31 cellular contexts compared by ENCODE assay signal in genomic region chr10:111745982-111746381, GRCh38.
DNase-seq lines count a peak whose midpoint lies in the region; ATAC-seq, FAIRE-seq and TF ChIP-seq lines count a peak whose summit lies in the region.
"Had no signal": no experiment of that assay in that cellular context is flagged by ENCODE, and none has a peak within 500 bp of the region (broad histone marks: within the 10 kb centered on the region; RNA-seq: fewer than 3 reads in every experiment).

No MANE protein-coding gene starts in this region.

- TF ChIP-seq CTCF in HepG2 (CRISPR knock-in tag; IDR thresholded peaks at IDR 0.05), result no peak
- no peak for TF ChIP-seq CTCF in right lobe of liver (IDR thresholded peaks at IDR 0.05)
- no peak for TF ChIP-seq CTCF in neural cell (IDR thresholded peaks at IDR 0.05; ENCODE audit: poor library complexity, severe bottlenecking)

- H3K27ac ChIP-seq in HepG2 (ENCODE audit: extremely low read length, insufficient read depth, low read length) (no peak overlapping the region), right lobe of liver (no peak overlapping the region), neural cell (ENCODE audit: low read length) (peak overlapping the region; percentile 17), caudate nucleus (ENCODE audit: low read depth, low read length) (no peak overlapping the region)
- H3K27ac ChIP-seq: 22Rv1; A549; BLaER1; BLaER1 treated with 17β-estradiol and CSF1 and Interleukin-3, amounts not matched to agents 10 nM and 100 nM; C4-2B had no signal

- CTCF ChIA-PET in HepG2 (lab: Yijun Ruan, JAX; ENCODE audit: low intra/inter-chr PET ratio, low total read pairs), result no interaction called here

- no peaks in the 10 kb centered on the region for H4K20me1 ChIP-seq in HepG2 (ENCODE audit: insufficient read depth, low read length)
- no peaks in the 10 kb centered on the region for H4K20me1 ChIP-seq in neural cell (ENCODE audit: insufficient read depth)
- H4K20me1 ChIP-seq: BLaER1; BLaER1 treated with 17β-estradiol and CSF1 and Interleukin-3, amounts not matched to agents 10 nM and 100 nM had no signal

- no peaks in the 10 kb centered on the region for H3F3A ChIP-seq in neural cell (ENCODE audit: insufficient read depth, low read length, poor library complexity, severe bottlenecking)

- TF ChIP-seq RAD21 in HepG2 (CRISPR knock-in tag; IDR thresholded peaks at IDR 0.05) (no peak), neural cell (conservative IDR thresholded peaks at IDR 0.05) (no peak)

- BruUV-seq in HepG2 (replicated peaks; lab: Mats Ljungman, UMichigan), result no TSS peak

- POLR2A ChIA-PET in HepG2 (lab: Yijun Ruan, JAX), result no interaction called here

- DNase-seq in HepG2 (ENCODE audit: low spot score) (no peak), right lobe of liver (no peak), caudate nucleus (lab: John Stamatoyannopoulos, UW) (no peak)
- DNase-seq: 8988T; ACHN; AML-193; BE2C; C1 segment of cervical spinal cord; Caco-2; Calu3; CD4-positive, alpha-beta memory T cell; CD4-positive, alpha-beta T cell; CD4-positive, CD25-positive, alpha-beta regulatory T cell; CD8-positive, alpha-beta memory T cell; CD8-positive, alpha-beta T cell; COR-L47; DMS 273 treated with DMSO at 0.1 percent for 48 hours; DMS153; DMS53; DMS79; DMS79 treated with DMSO at 0.1 percent for 48 hours; DND-41; EL had no signal

- H3K4me1 ChIP-seq in HepG2 (ENCODE audit: insufficient read depth, low read length), result no peaks in the 10 kb centered on the region
- no peaks in the 10 kb centered on the region for H3K4me1 ChIP-seq in right lobe of liver
- H3K4me1 ChIP-seq: A549; BE2C; BLaER1; BLaER1 treated with 17β-estradiol and CSF1 and Interleukin-3, amounts not matched to agents 10 nM and 100 nM; Caco-2 had no signal

- no peak overlapping the region for H3K4me3 ChIP-seq in HepG2 (replicated peaks in 1 of 3; ENCODE audit: insufficient read depth in 1 of 3, low read depth in 2 of 3, low read length in 3 of 3)
- H3K4me3 ChIP-seq in right lobe of liver, result no peak overlapping the region
- no peak overlapping the region for H3K4me3 ChIP-seq in neural cell (ENCODE audit: low read length)
- H3K4me3 ChIP-seq: A549; BLaER1; BLaER1 treated with 17β-estradiol and CSF1 and Interleukin-3, amounts not matched to agents 10 nM and 100 nM had no signal

- no peaks in the 10 kb centered on the region for H3K27me3 ChIP-seq in HepG2 (ENCODE audit: control insufficient read depth in 1 of 2, insufficient read depth in 2 of 2, low read length in 2 of 2)
- no peaks in the 10 kb centered on the region for H3K27me3 ChIP-seq in right lobe of liver
- no peaks in the 10 kb centered on the region for H3K27me3 ChIP-seq in neural cell (ENCODE audit: insufficient read depth, low read depth, low read length)
- H3K27me3 ChIP-seq: BE2C; BLaER1; BLaER1 treated with 17β-estradiol and CSF1 and Interleukin-3, amounts not matched to agents 10 nM and 100 nM had no signal

- intact Hi-C loops in HepG2 (cut with micrococcal nuclease; ENCODE audit: unreplicated experiment) (no loop called here), right lobe of liver (cut with DNase I) (no loop called here)

- no peak for ATAC-seq in HepG2
- no peak for ATAC-seq in right lobe of liver
- ATAC-seq: A549; CD8-positive, alpha-beta T cell had no signal

- H3K9ac ChIP-seq in HepG2 (ENCODE audit: insufficient read depth, low read depth, low read length), result no peak overlapping the region
- H3K9ac ChIP-seq in neural cell (ENCODE audit: low read length), result no peak overlapping the region
- H3K9ac ChIP-seq: BLaER1; BLaER1 treated with 17β-estradiol and CSF1 and Interleukin-3, amounts not matched to agents 10 nM and 100 nM had no signal

- no peaks in the 10 kb centered on the region for H3K9me2 ChIP-seq in neural cell (ENCODE audit: insufficient read depth, low read length)

- FAIRE-seq in HepG2 (lab: Jason Lieb, UNC), result no peak
- FAIRE-seq: A204.1, A549, D721Med had no signal

- H2AFZ ChIP-seq in HepG2 (ENCODE audit: low read length), result no peak overlapping the region
- no peak overlapping the region for H2AFZ ChIP-seq in neural cell (ENCODE audit: low read depth, low read length)

- WGBS in HepG2 (ENCODE audit: low lambda C conversion rate), result 7% methylated on average over 2 of the region's 2 CpGs
- WGBS in right lobe of liver (ENCODE audit: insufficient coverage, low coverage, low lambda C conversion rate, missing lambda C conversion rate), result 54% methylated on average over 2 of the region's 2 CpGs

- H3K4me2 ChIP-seq in HepG2 (ENCODE audit: low read depth, low read length), result no peak overlapping the region
- no peak overlapping the region for H3K4me2 ChIP-seq in neural cell (ENCODE audit: low read length)
- H3K4me2 ChIP-seq: A549; BLaER1; BLaER1 treated with 17β-estradiol and CSF1 and Interleukin-3, amounts not matched to agents 10 nM and 100 nM had no signal

- H3K9me3 ChIP-seq in HepG2 (ENCODE audit: low read length), result no peaks in the 10 kb centered on the region
- no peaks in the 10 kb centered on the region for H3K9me3 ChIP-seq in right lobe of liver
- H3K9me3 ChIP-seq in neural cell (ENCODE audit: low read length), result no peaks in the 10 kb centered on the region
- H3K9me3 ChIP-seq: A549; BE2C; BLaER1; BLaER1 treated with 17β-estradiol and CSF1 and Interleukin-3, amounts not matched to agents 10 nM and 100 nM; Caco-2 had no signal

- in situ Hi-C loops in HepG2 (cut with HindIII; ENCODE audit: extremely low pct_ligation_motif_present, low pct_unique_long_range_greater_than_20kb), result no loop called here

- H3K36me3 ChIP-seq in HepG2 (replicated peaks in 1 of 2; ENCODE audit: control insufficient read depth in 1 of 2, insufficient read depth in 2 of 2, low read length in 2 of 2), result no peaks in the 10 kb centered on the region
- H3K36me3 ChIP-seq in right lobe of liver, result no peaks in the 10 kb centered on the region
- H3K36me3 ChIP-seq in neural cell (ENCODE audit: insufficient read depth, low read length), result no peaks in the 10 kb centered on the region
- H3K36me3 ChIP-seq: BE2C; BLaER1; BLaER1 treated with 17β-estradiol and CSF1 and Interleukin-3, amounts not matched to agents 10 nM and 100 nM had no signal

- TF ChIP-seq EP300 in HepG2 (IDR thresholded peaks at IDR 0.05; ENCODE audit: low read depth in 2 of 2, low read length in 2 of 2) (no peak), HepG2 (CRISPR knock-in tag; IDR thresholded peaks at IDR 0.05; ENCODE audit: borderline replicate concordance) (no peak), neural cell (conservative IDR thresholded peaks at IDR 0.05; ENCODE audit: poor library complexity, severe bottlenecking) (peak; percentile 41)

- TF ChIP-seq POLR2A in HepG2 (IDR thresholded peaks at IDR 0.05; ENCODE audit: insufficient read depth in 1 of 2, low read depth in 2 of 2, low read length in 2 of 2), result no peak
- TF ChIP-seq POLR2A in right lobe of liver (IDR thresholded peaks at IDR 0.05), result no peak

- no peaks in the 10 kb centered on the region for H3K79me2 ChIP-seq in HepG2 (ENCODE audit: insufficient read depth, low read length)
- H3K79me2 ChIP-seq in neural cell (replicated peaks; ENCODE audit: insufficient read depth, low read length), result no peaks in the 10 kb centered on the region

TF ChIP-seq in neural cell, 6 proteins besides CTCF, POLR2A, EP300 and RAD21:
- TF ChIP-seq POLR2AphosphoS5 (IDR thresholded peaks at IDR 0.05) (peak; percentile 38), REST (IDR thresholded peaks at IDR 0.05; ENCODE audit: borderline replicate concordance) (no peak)
